34 cellular contexts compared by ENCODE assay signal in genomic region chr10:25084447-25084846, GRCh38.
"Had no signal": no experiment of that assay in that cellular context is flagged by ENCODE, and none has a peak within 500 bp of the region (broad histone marks: within the 10 kb centered on the region; RNA-seq: fewer than 3 reads in every experiment).

No MANE protein-coding gene starts in this region.

- H3K4me1 ChIP-seq: breast epithelium had no signal

- H3K36me3 ChIP-seq: brain microvascular endothelial cell, breast epithelium had no signal

- H3K27me3 ChIP-seq: body of pancreas, brain microvascular endothelial cell, breast epithelium had no signal

- FAIRE-seq: astrocyte, TTC549 had no signal

- H3K27ac Mint-ChIP-seq: activated CD4-positive, alpha-beta memory T cell treated with anti-CD3 and anti-CD28 coated beads, Interleukin-2, amount 10 ng/mL, durations not matched to agents 7 days and 5 days; activated CD4-positive, alpha-beta T cell treated with anti-CD3 and anti-CD28 coated beads for 36 hours; activated CD4-positive, alpha-beta T cell treated with anti-CD3 and anti-CD28 coated beads, Interleukin-2, amount 10 ng/mL, durations not matched to agents 7 days and 5 days; activated CD8-positive, alpha-beta memory T cell treated with anti-CD3 and anti-CD28 coated beads, Interleukin-2, amount 10 ng/mL, durations not matched to agents 7 days and 5 days; activated CD8-positive, alpha-beta T cell treated with anti-CD3 and anti-CD28 coated beads, Interleukin-2, amount 10 ng/mL, durations not matched to agents 7 days and 5 days; activated naive CD4-positive, alpha-beta T cell treated with anti-CD3 and anti-CD28 coated beads, Interleukin-2, amount 10 ng/mL, durations not matched to agents 7 days and 5 days; activated naive CD4-positive, alpha-beta T cell treated with anti-CD3 and anti-CD28 coated beads, Interleukin-2, amount 50 U/mL, for 24 hours; activated naive CD8-positive, alpha-beta T cell; activated naive CD8-positive, alpha-beta T cell treated with anti-CD3 and anti-CD28 coated beads, Interleukin-2, amount 10 ng/mL, durations not matched to agents 7 days and 5 days; activated naive CD8-positive, alpha-beta T cell treated with anti-CD3 and anti-CD28 coated beads, Interleukin-2, amount 50 U/mL, for 24 hours; activated T-cell treated with anti-CD3 and anti-CD28 coated beads, Interleukin-2, amount 50 U/mL, for 24 hours; activated T-helper 2 cell treated with anti-CD3 and anti-CD28 coated beads, Interferon-gamma antibody, Interleukin-2, Interleukin-4, amounts not matched to agents 10 μg/mL and 5 μg/mL and 100 μg/mL, durations not matched to agents 14 hours and 24 hours and 36 hours; T-cell; T-helper 17 cell had no signal

- H3K9me3 ChIP-seq: body of pancreas, breast epithelium had no signal

- H3K9me3 Mint-ChIP-seq: activated CD4-positive, alpha-beta memory T cell treated with anti-CD3 and anti-CD28 coated beads, Interleukin-2, amount 10 ng/mL, durations not matched to agents 7 days and 5 days; activated CD4-positive, alpha-beta T cell treated with anti-CD3 and anti-CD28 coated beads, Interleukin-2, amount 10 ng/mL, durations not matched to agents 7 days and 5 days; activated naive CD4-positive, alpha-beta T cell treated with anti-CD3 and anti-CD28 coated beads, Interleukin-2, amount 10 ng/mL, durations not matched to agents 7 days and 5 days; activated naive CD4-positive, alpha-beta T cell treated with anti-CD3 and anti-CD28 coated beads, Interleukin-2, amount 50 U/mL, for 24 hours; activated naive CD8-positive, alpha-beta T cell treated with anti-CD3 and anti-CD28 coated beads, Interleukin-2, amount 10 ng/mL, durations not matched to agents 7 days and 5 days; activated naive CD8-positive, alpha-beta T cell treated with anti-CD3 and anti-CD28 coated beads, Interleukin-2, amount 50 U/mL, for 24 hours; activated T-cell treated with anti-CD3 and anti-CD28 coated beads, Interleukin-2, amount 50 U/mL, for 24 hours; activated T-helper 2 cell treated with anti-CD3 and anti-CD28 coated beads, Interferon-gamma antibody, Interleukin-2, Interleukin-4, amounts not matched to agents 10 μg/mL and 5 μg/mL and 100 μg/mL, durations not matched to agents 14 hours and 24 hours and 36 hours; T-cell had no signal

- H3K4me3 Mint-ChIP-seq: activated CD4-positive, alpha-beta memory T cell treated with anti-CD3 and anti-CD28 coated beads, Interleukin-2, amount 10 ng/mL, durations not matched to agents 7 days and 5 days; activated CD4-positive, alpha-beta T cell treated with anti-CD3 and anti-CD28 coated beads for 36 hours; activated CD4-positive, alpha-beta T cell treated with anti-CD3 and anti-CD28 coated beads, Interleukin-2, amount 10 ng/mL, durations not matched to agents 7 days and 5 days; activated CD8-positive, alpha-beta memory T cell treated with anti-CD3 and anti-CD28 coated beads, Interleukin-2, amount 10 ng/mL, durations not matched to agents 7 days and 5 days; activated CD8-positive, alpha-beta T cell treated with anti-CD3 and anti-CD28 coated beads, Interleukin-2, amount 10 ng/mL, durations not matched to agents 7 days and 5 days; activated naive CD4-positive, alpha-beta T cell treated with anti-CD3 and anti-CD28 coated beads, Interleukin-2, amount 10 ng/mL, durations not matched to agents 7 days and 5 days; activated naive CD4-positive, alpha-beta T cell treated with anti-CD3 and anti-CD28 coated beads, Interleukin-2, amount 50 U/mL, for 24 hours; activated naive CD8-positive, alpha-beta T cell; activated naive CD8-positive, alpha-beta T cell treated with anti-CD3 and anti-CD28 coated beads, Interleukin-2, amount 10 ng/mL, durations not matched to agents 7 days and 5 days; activated naive CD8-positive, alpha-beta T cell treated with anti-CD3 and anti-CD28 coated beads, Interleukin-2, amount 50 U/mL, for 24 hours; activated T-cell treated with anti-CD3 and anti-CD28 coated beads, Interleukin-2, amount 50 U/mL, for 24 hours; T-cell; T-helper 17 cell had no signal

- DNase-seq: activated CD4-positive, alpha-beta memory T cell treated with anti-CD3 and anti-CD28 coated beads, Interleukin-2, amount 10 ng/mL, durations not matched to agents 7 days and 5 days; activated CD4-positive, alpha-beta T cell treated with anti-CD3 and anti-CD28 coated beads for 1 hour; activated CD4-positive, alpha-beta T cell treated with anti-CD3 and anti-CD28 coated beads for 36 hours; activated CD4-positive, alpha-beta T cell treated with anti-CD3 and anti-CD28 coated beads for 48 hours; activated CD4-positive, alpha-beta T cell treated with anti-CD3 and anti-CD28 coated beads, Interleukin-2, amount 10 ng/mL, durations not matched to agents 7 days and 5 days; activated CD4-positive, alpha-beta T cell treated with anti-CD3 and anti-CD28 coated beads, Interleukin-2, amount 50 U/mL, for 48 hours; activated CD4-positive, CD25-positive, alpha-beta regulatory T cell; activated CD8-positive, alpha-beta memory T cell treated with anti-CD3 and anti-CD28 coated beads for 24 hours; activated CD8-positive, alpha-beta memory T cell treated with anti-CD3 and anti-CD28 coated beads, Interleukin-2, amount 10 ng/mL, durations not matched to agents 7 days and 5 days; activated CD8-positive, alpha-beta memory T cell treated with anti-CD3 and anti-CD28 coated beads, Interleukin-2, amount 50 U/mL, for 48 hours; activated CD8-positive, alpha-beta T cell treated with anti-CD3 and anti-CD28 coated beads, Interleukin-2, amount 10 ng/mL, durations not matched to agents 7 days and 5 days; activated effector memory CD4-positive, alpha-beta T cell treated with Interleukin-2 at 50 U/mL for 16 hours; activated gamma-delta T cell; activated naive CD4-positive, alpha-beta T cell treated with anti-CD3 and anti-CD28 coated beads, Interleukin-2, amount 10 ng/mL, durations not matched to agents 7 days and 5 days; activated naive CD4-positive, alpha-beta T cell treated with Interleukin-2 at 50 U/mL for 16 hours; activated naive CD8-positive, alpha-beta T cell treated with anti-CD3 and anti-CD28 coated beads, Interleukin-2, amount 10 ng/mL, durations not matched to agents 7 days and 5 days; activated naive CD8-positive, alpha-beta T cell treated with anti-CD3 and anti-CD28 coated beads, Interleukin-2, amount 50 U/mL, for 24 hours; activated T-cell treated with anti-CD3 and anti-CD28 coated beads, Interleukin-2, amount 50 U/mL, for 24 hours; activated T-cell treated with anti-CD3 and anti-CD28 coated beads, Interleukin-2, amount 50 U/mL, for 48 hours; aorta; body of pancreas; brain microvascular endothelial cell; central memory CD4-positive, alpha-beta T cell; T-cell; T-helper 17 cell; T-helper 9 cell had no signal

- H3K27ac ChIP-seq: body of pancreas, brain microvascular endothelial cell, breast epithelium, VCaP had no signal

- H3K36me3 Mint-ChIP-seq: activated CD8-positive, alpha-beta memory T cell treated with anti-CD3 and anti-CD28 coated beads, Interleukin-2, amount 10 ng/mL, durations not matched to agents 7 days and 5 days; activated naive CD4-positive, alpha-beta T cell treated with anti-CD3 and anti-CD28 coated beads, Interleukin-2, amount 10 ng/mL, durations not matched to agents 7 days and 5 days; activated naive CD4-positive, alpha-beta T cell treated with anti-CD3 and anti-CD28 coated beads, Interleukin-2, amount 50 U/mL, for 24 hours; activated naive CD8-positive, alpha-beta T cell; activated naive CD8-positive, alpha-beta T cell treated with anti-CD3 and anti-CD28 coated beads, Interleukin-2, amount 10 ng/mL, durations not matched to agents 7 days and 5 days; T-cell had no signal

- ATAC-seq: activated CD4-positive, alpha-beta T cell treated with anti-CD3 and anti-CD28 coated beads for 36 hours; activated CD4-positive, CD25-positive, alpha-beta regulatory T cell treated with anti-CD3 and anti-CD28 coated beads, Interleukin-2, amount 50 U/mL, for 24 hours; activated CD8-positive, alpha-beta memory T cell treated with anti-CD3 and anti-CD28 coated beads, Interleukin-2, amount 10 ng/mL, durations not matched to agents 7 days and 5 days; activated CD8-positive, alpha-beta T cell treated with anti-CD3 and anti-CD28 coated beads, Interleukin-2, amount 10 ng/mL, durations not matched to agents 7 days and 5 days; activated naive CD8-positive, alpha-beta T cell treated with anti-CD3 and anti-CD28 coated beads, Interleukin-2, amount 50 U/mL, for 24 hours; body of pancreas; T-cell; T-helper 17 cell had no signal

- H3K4me1 Mint-ChIP-seq: activated naive CD4-positive, alpha-beta T cell treated with anti-CD3 and anti-CD28 coated beads, Interleukin-2, amount 10 ng/mL, durations not matched to agents 7 days and 5 days had no signal

- H3K4me3 ChIP-seq: body of pancreas, breast epithelium had no signal
